Comparison of ENCODE assay signal across 30 cellular contexts in the genomic region with DNA sequence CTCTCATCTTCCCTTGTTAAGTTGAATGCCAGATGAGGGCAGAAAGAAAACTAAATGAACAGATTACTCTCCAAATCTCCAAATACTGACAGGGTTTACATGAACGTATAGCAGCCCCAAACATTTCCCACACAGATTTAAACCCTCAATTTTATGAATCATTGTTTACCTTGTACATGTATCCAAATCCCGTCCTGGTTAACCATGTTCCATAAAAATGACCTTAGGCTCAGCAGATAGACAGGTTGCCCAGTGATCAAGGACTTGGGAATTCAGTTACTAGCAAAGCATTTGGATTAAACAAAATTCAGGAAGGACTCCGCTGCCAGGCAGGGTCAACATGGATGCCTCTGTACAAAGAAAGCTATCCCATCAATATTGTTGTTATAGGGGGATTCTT.
"Had no signal": no experiment of that assay in that cellular context is flagged by ENCODE, and none has a peak within 500 bp of the region (broad histone marks: within the 10 kb centered on the region; RNA-seq: fewer than 3 reads in every experiment).

No MANE protein-coding gene starts in this region.

- ATAC-seq: left cardiac atrium; left lobe of liver; lower lobe of right lung; natural killer cell; pancreas; right cardiac atrium; sciatic nerve; stimulated activated naive B cell treated with anti-CD40 and anti-IgM and Interleukin-4, amounts not matched to agents 10 μg/mL and 1 μg/mL and 100 μg/mL, for 72 hours; stimulated activated naive CD8-positive, alpha-beta T cell treated with anti-CD3 and anti-CD28 coated beads, Interleukin-15, Interleukin-2, amounts not matched to agents 100 U/mL and 50 U/mL, for 24 hours had no signal

- DNase-seq: hippocampal formation; kidney glomerular epithelial cell; left cardiac atrium; lower lobe of right lung; mesendoderm; naive B cell; natural killer cell; nephron progenitor cell; pancreas; posterior cingulate gyrus; retina; right cardiac atrium; stimulated activated CD4-positive, alpha-beta T cell treated with anti-CD3 and anti-CD28 coated beads, Interleukin-12 subunit alpha, Interleukin-12 subunit beta, amount 100 ng/mL, for 4 hours; stimulated activated CD4-positive, alpha-beta T cell treated with anti-CD3 and anti-CD28 coated beads, Interleukin-15, amount 100 ng/mL, for 24 hours; stimulated activated CD4-positive, alpha-beta T cell treated with anti-CD3 and anti-CD28 coated beads, Interleukin-2, amount 100 ng/mL, for 24 hours; stimulated activated CD4-positive, alpha-beta T cell treated with anti-CD3 and anti-CD28 coated beads, Interleukin-4, amount 100 ng/mL, for 1 hour; stimulated activated naive B cell treated with anti-CD40 and anti-IgM and Interleukin-4, amounts not matched to agents 10 μg/mL and 1 μg/mL and 100 μg/mL, for 72 hours; stimulated activated naive CD8-positive, alpha-beta T cell treated with anti-CD3 and anti-CD28 coated beads, Interleukin-15, Interleukin-2, amounts not matched to agents 100 U/mL and 50 U/mL, for 24 hours; stomach; testis; thyroid gland; transverse colon; upper lobe of left lung had no signal

- FAIRE-seq: keratinocyte, pancreas had no signal

- H3K9me3 ChIP-seq: lower lobe of right lung, pancreas, prostate gland, stomach, testis, thyroid gland, transverse colon, upper lobe of left lung, vagina had no signal

- H3K36me3 ChIP-seq: lower lobe of right lung, pancreas, prostate gland, stomach, thyroid gland, transverse colon, upper lobe of left lung, vagina had no signal

- H3K36me3 Mint-ChIP-seq: mesothelial cell of epicardium; naive B cell; natural killer cell; stimulated activated naive B cell treated with anti-CD40 and anti-IgM and Interleukin-4, amounts not matched to agents 10 μg/mL and 1 μg/mL and 100 μg/mL, for 72 hours had no signal

- H3K9me3 Mint-ChIP-seq: mesothelial cell of epicardium; nephron progenitor cell; stimulated activated naive B cell treated with anti-CD40 and anti-IgM and Interleukin-4, amounts not matched to agents 10 μg/mL and 1 μg/mL and 100 μg/mL, for 72 hours had no signal

- H3K4me3 ChIP-seq: lower lobe of right lung, pancreas, prostate gland, skin epidermis, stomach, testis, thyroid gland, transverse colon, upper lobe of left lung, vagina had no signal

- H3K4me1 Mint-ChIP-seq: mesothelial cell of epicardium; naive B cell; natural killer cell; nephron progenitor cell; stimulated activated naive B cell treated with anti-CD40 and anti-IgM and Interleukin-4, amounts not matched to agents 10 μg/mL and 1 μg/mL and 100 μg/mL, for 72 hours had no signal

- H3K27ac Mint-ChIP-seq: mesothelial cell of epicardium; naive B cell; natural killer cell; nephron progenitor cell; stimulated activated naive B cell treated with anti-CD40 and anti-IgM and Interleukin-4, amounts not matched to agents 10 μg/mL and 1 μg/mL and 100 μg/mL, for 72 hours had no signal

- H3K27me3 ChIP-seq: pancreas, stomach, testis, thyroid gland, transverse colon, upper lobe of left lung, vagina had no signal

- H3K4me1 ChIP-seq: lower lobe of right lung, pancreas, prostate gland, stomach, testis, transverse colon, upper lobe of left lung, vagina had no signal

- H3K27ac ChIP-seq: lower lobe of right lung, pancreas, prostate gland, skin epidermis, stomach, testis, thyroid gland, transverse colon, upper lobe of left lung, vagina had no signal

- H3K4me3 Mint-ChIP-seq: mesothelial cell of epicardium; naive B cell; natural killer cell; nephron progenitor cell; stimulated activated naive B cell treated with anti-CD40 and anti-IgM and Interleukin-4, amounts not matched to agents 10 μg/mL and 1 μg/mL and 100 μg/mL, for 72 hours had no signal
